In the genomic region with DNA sequence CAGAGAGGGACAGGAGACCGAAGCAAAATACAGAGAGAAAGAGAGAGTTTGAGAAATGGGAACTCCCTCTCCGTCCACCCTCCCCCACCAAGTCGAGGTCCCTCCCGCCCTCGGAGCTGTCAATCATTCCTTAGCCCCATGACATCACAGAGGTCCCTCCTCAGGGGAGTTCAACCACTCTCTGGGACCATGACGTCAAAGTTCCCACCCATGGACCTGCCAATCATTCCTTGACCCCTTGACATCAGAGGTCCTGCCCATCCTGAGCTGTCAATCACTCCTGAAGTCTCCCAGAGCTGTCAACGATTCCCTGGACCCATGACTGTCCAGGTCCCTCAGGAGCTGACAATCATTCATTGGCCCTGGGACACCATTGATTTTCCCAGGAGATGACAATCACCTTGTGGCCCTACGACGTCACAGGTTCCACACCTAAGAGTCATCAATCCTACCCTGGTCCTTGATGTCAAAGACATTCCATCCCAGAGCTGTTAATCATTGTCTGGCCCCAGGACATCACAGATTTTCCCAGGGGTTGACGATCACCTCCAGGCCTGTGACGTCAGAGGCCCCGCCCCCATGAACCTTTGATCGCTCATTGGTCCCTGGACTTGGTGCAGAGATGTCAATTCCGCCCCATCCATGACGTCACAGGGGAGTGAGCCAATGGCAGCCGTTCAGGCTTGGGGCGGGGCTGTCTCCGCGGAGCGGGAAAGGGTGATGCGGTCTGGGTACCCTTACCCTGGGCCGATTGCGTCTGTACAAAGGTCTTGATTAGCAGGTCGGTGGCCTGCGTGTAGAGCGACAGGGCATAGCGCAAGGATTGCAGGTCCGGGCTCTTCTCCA, we compare ENCODE assay signal across 10 cellular contexts.
DNase-seq lines count a peak whose midpoint lies in the region; TF ChIP-seq lines count a peak whose summit lies in the region.
"Had no signal": no experiment of that assay in that cellular context is flagged by ENCODE, and none has a peak within 500 bp of the region (broad histone marks: within the 10 kb centered on the region; RNA-seq: fewer than 3 reads in every experiment).

No MANE protein-coding gene starts in this region.

- H3K4me3 ChIP-seq in A673 (ENCODE audit: low read depth, low read length, poor library complexity, severe bottlenecking) (no peak overlapping the region), GM12865 (ENCODE audit: low read depth, low read length) (no peak overlapping the region), iPS-15b (ENCODE audit: low read depth, low read length) (peak overlapping the region; percentile 50)
- H3K4me3 ChIP-seq in CD4-positive, alpha-beta memory T cell (ENCODE audit: low read length in 2 of 2), result no peak overlapping the region

- CTCF ChIA-PET in A673 (lab: Charles Lee), result no interaction called here
- CTCF ChIA-PET in CD4-positive, alpha-beta memory T cell (lab: Charles Lee; ENCODE audit: partially characterized antibody), result interaction anchor here (1.4 kb wide), 1 partner anchor 11 kb away, joined by 3 read pairs; no protein-coding TSS in a partner anchor
- CTCF ChIA-PET in MCF 10A (lab: Yijun Ruan, JAX), result interaction anchor here (0.5 kb wide), 1 partner anchor 165 kb away, joined by 3 read pairs; no protein-coding TSS in a partner anchor

- H3K4me1 Mint-ChIP-seq in CD4-positive, alpha-beta memory T cell, result peaks cover 2 to 11% (median 6%) of the 10 kb centered on the region in 4 donors
- H3K4me1 Mint-ChIP-seq in MCF 10A (ENCODE audit: insufficient read depth, unreplicated experiment), result no peaks in the 10 kb centered on the region

- no TSS peak for BruUV-seq in A673 (replicated peaks; lab: Mats Ljungman, UMichigan)
- BruUV-seq in MCF 10A (replicated peaks; lab: Mats Ljungman, UMichigan), result no TSS peak

- DNase-seq in A673 (ENCODE audit: low spot score) (peak; percentile 42), GM12865 (ENCODE audit: low read depth) (peak; percentile 41), SK-MEL-5 (ENCODE audit: low read depth, low spot score) (peak; percentile 32), superior temporal gyrus (ENCODE audit: extremely low spot score) (no peak), NCI-H2029 treated with DMSO at 0.1 percent for 48 hours (lab: John Stamatoyannopoulos, UW) (no peak), MCF 10A (ENCODE audit: unreplicated experiment) (no peak)
- no peak for DNase-seq in CD4-positive, alpha-beta memory T cell

- no peak overlapping the region for H3K27ac Mint-ChIP-seq in CD4-positive, alpha-beta memory T cell
- H3K27ac Mint-ChIP-seq in MCF 10A (ENCODE audit: low read depth, unreplicated experiment), result no peak overlapping the region
- H3K27ac Mint-ChIP-seq: T-helper 1 cell treated with Interleukin-12 subunit alpha and Interleukin-12 subunit beta and Interleukin-4 antibody, amounts not matched to agents 30 μg/mL and 1 μg/mL, for 36 hours had no signal

- in situ Hi-C loops in SK-MEL-5 (cut with HindIII; ENCODE audit: low pct_unique_long_range_greater_than_20kb, low sequenced_read_pairs), result no loop called here

- H3K4me1 ChIP-seq in A673 (ENCODE audit: insufficient read depth, low read length, poor library complexity, severe bottlenecking) (no peaks in the 10 kb centered on the region), iPS-15b (ENCODE audit: control insufficient read depth, insufficient read depth, low read length) (no peaks in the 10 kb centered on the region)
- peaks cover 6% of the 10 kb centered on the region for H3K4me1 ChIP-seq in CD4-positive, alpha-beta memory T cell (ENCODE audit: insufficient read depth, low read length)

- H3K4me3 Mint-ChIP-seq in CD4-positive, alpha-beta memory T cell, result peak overlapping the region in 1 of 8 donors; percentile 13
- no peak overlapping the region for H3K4me3 Mint-ChIP-seq in MCF 10A (ENCODE audit: unreplicated experiment)
- H3K4me3 Mint-ChIP-seq: T-helper 1 cell treated with Interleukin-12 subunit alpha and Interleukin-12 subunit beta and Interleukin-4 antibody, amounts not matched to agents 30 μg/mL and 1 μg/mL, for 36 hours had no signal

- H3K9me3 ChIP-seq in A673 (ENCODE audit: low read depth, low read length, poor library complexity, severe bottlenecking) (no peaks in the 10 kb centered on the region), iPS-15b (ENCODE audit: control insufficient read depth, insufficient read depth, low read length) (no peaks in the 10 kb centered on the region)
- H3K9me3 ChIP-seq in CD4-positive, alpha-beta memory T cell (ENCODE audit: control insufficient read depth in 1 of 2, low read length in 2 of 2), result no peaks in the 10 kb centered on the region

- no peaks in the 10 kb centered on the region for H3K36me3 Mint-ChIP-seq in CD4-positive, alpha-beta memory T cell
- H3K36me3 Mint-ChIP-seq in MCF 10A (ENCODE audit: insufficient read depth, unreplicated experiment), result no peaks in the 10 kb centered on the region

- intact Hi-C loops in A673 (cut with micrococcal nuclease; ENCODE audit: unreplicated experiment), result no loop called here
- intact Hi-C loops in CD4-positive, alpha-beta memory T cell (cut with micrococcal nuclease), result no loop called here
- intact Hi-C loops in MCF 10A (cut with micrococcal nuclease), result no loop called here

- POLR2A ChIA-PET in A673 (lab: Charles Lee; ENCODE audit: low non-redundant PET) (no interaction called here), MCF 10A (lab: Yijun Ruan, JAX) (interaction anchor here (0.7 kb wide), 1 partner anchor 105 kb away, joined by 4 read pairs; the partner anchor contains the start of gene PGLS)
- POLR2A ChIA-PET in CD4-positive, alpha-beta memory T cell (lab: Charles Lee; ENCODE audit: partially characterized antibody), result no interaction called here

- H3K36me3 ChIP-seq in A673 (ENCODE audit: insufficient read depth, low read length, poor library complexity, severe bottlenecking), result no peaks in the 10 kb centered on the region
- peaks cover 9% of the 10 kb centered on the region for H3K36me3 ChIP-seq in iPS-15b (ENCODE audit: control insufficient read depth, insufficient read depth, low read length)
- H3K36me3 ChIP-seq in CD4-positive, alpha-beta memory T cell (ENCODE audit: insufficient read depth, low read length), result no peaks in the 10 kb centered on the region

- no peak overlapping the region for H3K27ac ChIP-seq in A673 (ENCODE audit: low read depth, low read length, poor library complexity, severe bottlenecking)
- no peak overlapping the region for H3K27ac ChIP-seq in CD4-positive, alpha-beta memory T cell (ENCODE audit: low read depth, low read length)
- H3K27ac ChIP-seq: KMS-11 had no signal

- TF ChIP-seq CTCF in A673 (conservative IDR thresholded peaks at IDR 0.05; ENCODE audit: low read depth, low read length) (no peak), GM12865 (IDR thresholded peaks at IDR 0.05; ENCODE audit: insufficient read depth, low read depth, low read length, missing control alignments) (no peak), MCF 10A (IDR thresholded peaks at IDR 0.05; ENCODE audit: unreplicated experiment) (no peak)

- H3K27me3 Mint-ChIP-seq in CD4-positive, alpha-beta memory T cell, result peaks cover 18 to 33% of the 10 kb centered on the region in 2 donors
- peaks cover 18% of the 10 kb centered on the region for H3K27me3 Mint-ChIP-seq in MCF 10A (ENCODE audit: insufficient read depth, unreplicated experiment)

- H3K9me3 Mint-ChIP-seq in CD4-positive, alpha-beta memory T cell, result peaks cover 0 to 3% (median 0%) of the 10 kb centered on the region in 8 donors
- H3K9me3 Mint-ChIP-seq in MCF 10A (ENCODE audit: unreplicated experiment), result peaks cover 13% of the 10 kb centered on the region
- H3K9me3 Mint-ChIP-seq: T-helper 1 cell treated with Interleukin-12 subunit alpha and Interleukin-12 subunit beta and Interleukin-4 antibody, amounts not matched to agents 30 μg/mL and 1 μg/mL, for 36 hours had no signal

- H3K9ac ChIP-seq in iPS-15b (ENCODE audit: low read depth, low read length), result no peak overlapping the region
- H3K9ac ChIP-seq: KMS-11 had no signal

- H3K27me3 ChIP-seq in A673 (replicated peaks; ENCODE audit: insufficient read depth, low read depth, low read length, poor library complexity) (no peaks in the 10 kb centered on the region), iPS-15b (ENCODE audit: control insufficient read depth, insufficient read depth, low read length) (no peaks in the 10 kb centered on the region)
- H3K27me3 ChIP-seq in CD4-positive, alpha-beta memory T cell (ENCODE audit: insufficient read depth, low read length), result peaks cover 7% of the 10 kb centered on the region

Comparison
In these comparisons a context has a peak if more than half of its experiments do, and no peak if none do; other contexts are left out.
1. DNase-seq: peak in A673 (single experiment), GM12865 (single experiment) and SK-MEL-5 (single experiment); none in superior temporal gyrus (single experiment), CD4-positive, alpha-beta memory T cell (0 of 5), NCI-H2029 treated with DMSO at 0.1 percent for 48 hours (single experiment) and MCF 10A (single experiment).